ENCODE assay signal across 8 cellular contexts in genomic region chr16:70395345-70395901, GRCh38. TPM values are rescaled to one million over a fixed set of nuclear protein-coding genes. Genes with fewer than 3 reads are reported as not detected.
DNase-seq lines count a peak whose midpoint lies in the region; ATAC-seq and FAIRE-seq lines count a peak whose summit lies in the region.

No MANE protein-coding gene starts in this region.

- H3K4me1 ChIP-seq in small intestine (ENCODE audit: control insufficient read depth in 2 of 2, insufficient read depth in 1 of 2, low read depth in 1 of 2, low read length in 1 of 2), result no peaks in the 10 kb centered on the region

- 25 to 53% (median 36%) methylated on average over 8 of the region's 8 CpGs for WGBS in small intestine, 3 donors

- ATAC-seq in left ventricle myocardium superior, result peak; percentile 83

- peak overlapping the region in 1 of 2 donors; percentile 51 for H3K27ac ChIP-seq in small intestine (ENCODE audit: low read depth in 1 of 2, low read length in 1 of 2)

- H3K4me3 ChIP-seq in H7 (ENCODE audit: insufficient read depth, low read depth, low read length), result no peak overlapping the region
- H3K4me3 ChIP-seq in small intestine (ENCODE audit: low read depth in 1 of 2, low read length in 2 of 2), result no peak overlapping the region

- H3K9me3 ChIP-seq in small intestine (ENCODE audit: control insufficient read depth, low read depth), result no peaks in the 10 kb centered on the region

- H3K36me3 ChIP-seq in H7 (replicated peaks; ENCODE audit: control insufficient read depth, insufficient read depth, low read length) (peaks cover 29% of the 10 kb centered on the region), small intestine (ENCODE audit: control insufficient read depth in 2 of 2, insufficient read depth in 2 of 2, low read length in 2 of 2) (no peaks in the 10 kb centered on the region)

- H3K27me3 ChIP-seq in H7 (ENCODE audit: control insufficient read depth, insufficient read depth, low read length) (no peaks in the 10 kb centered on the region), small intestine (ENCODE audit: control insufficient read depth in 2 of 2, insufficient read depth in 2 of 2, low read length in 2 of 2) (no peaks in the 10 kb centered on the region)

- DNase-seq in COLO668 (lab: John Stamatoyannopoulos, UW; ENCODE audit: unreplicated experiment) (peak; percentile 65), H7 (peak; percentile 96), SK-MEL-5 (ENCODE audit: low read depth, low spot score) (peak; percentile 70), left ventricle myocardium superior (peak; percentile 80), small intestine (peak; percentile 88), NCI-H526 treated with DMSO at 0.1 percent for 48 hours (lab: John Stamatoyannopoulos, UW) (no peak), superior temporal gyrus (ENCODE audit: extremely low spot score) (no peak)
- peak; percentile 64 for DNase-seq in activated naive CD4-positive, alpha-beta T cell treated with anti-CD3 and anti-CD28 coated beads, Interleukin-2, amount 50 U/mL, for 16 hours

- FAIRE-seq in small intestine (lab: Jason Lieb, UNC), result no peak

- in situ Hi-C loops in SK-MEL-5 (cut with HindIII; ENCODE audit: low pct_unique_long_range_greater_than_20kb, low sequenced_read_pairs), result no loop called here

- intact Hi-C loops in left ventricle myocardium superior (cut with micrococcal nuclease), result loop anchor here (10.0 kb wide), 1 partner anchor 49 kb away; no protein-coding TSS in a partner anchor

RNA-seq across cellular contexts. Expression of gene ST3GAL2, which starts 43.5 kb away (rescaled TPM):
- 62.7 and 64.1 TPM in 2 replicates for total RNA-seq in H7 (2014; rRNA removed; shearing (Covaris generic))
- 13.7 and 18.5 TPM in 2 replicates for total RNA-seq in SK-MEL-5 (2014; rRNA removed; shearing (Covaris generic))
- 30.4 and 30.5 TPM in 2 replicates for polyA plus RNA-seq in SK-MEL-5 (2015; cell fraction: cytosol; rRNA removed)
- polyA plus RNA-seq in SK-MEL-5 (2015; cell fraction: nucleus; rRNA removed), result 8.6 and 9.6 TPM in 2 replicates
- 19.0 TPM for total RNA-seq in left ventricle myocardium superior
- 1 to 10 TPM; 5.6 to 9.1 (median 7.6) TPM for polyA plus RNA-seq in small intestine

RNA-seq across cellular contexts. Expression of gene DDX19A, which starts 48.7 kb away (rescaled TPM):
- 55.3 and 56.2 TPM in 2 replicates for total RNA-seq in H7 (2014; rRNA removed; shearing (Covaris generic))
- total RNA-seq in SK-MEL-5 (2014; rRNA removed; shearing (Covaris generic)), result 51.5 and 59.3 TPM in 2 replicates
- polyA plus RNA-seq in SK-MEL-5 (2015; cell fraction: cytosol; rRNA removed), result 45.8 and 51.5 TPM in 2 replicates
- polyA plus RNA-seq in SK-MEL-5 (2015; cell fraction: nucleus; rRNA removed), result 23.3 and 36.0 TPM in 2 replicates
- total RNA-seq in left ventricle myocardium superior, result 25.2 TPM
- 10 to 100 TPM; 11.0 to 24.0 (median 12.7) TPM for polyA plus RNA-seq in small intestine

RNA-seq across cellular contexts. Expression of gene FCSK, which starts 59.0 kb away (rescaled TPM):
- total RNA-seq in H7 (2014; rRNA removed; shearing (Covaris generic)), result 11.2 and 13.7 TPM in 2 replicates
- 8.4 and 10.5 TPM in 2 replicates for total RNA-seq in SK-MEL-5 (2014; rRNA removed; shearing (Covaris generic))
- 8.9 and 9.6 TPM in 2 replicates for polyA plus RNA-seq in SK-MEL-5 (2015; cell fraction: cytosol; rRNA removed)
- polyA plus RNA-seq in SK-MEL-5 (2015; cell fraction: nucleus; rRNA removed), result 53.8 and 63.2 TPM in 2 replicates
- 8.2 TPM for total RNA-seq in left ventricle myocardium superior
- 10 to 100 TPM; 19.6 to 26.8 (median 21.9) TPM for polyA plus RNA-seq in small intestine

Comparison
In these comparisons a context has a peak if more than half of its experiments do, and no peak if none do; other contexts are left out.
1. DNase-seq: peak in COLO668 (single experiment), H7 (single experiment), SK-MEL-5 (single experiment), activated naive CD4-positive, alpha-beta T cell treated with anti-CD3 and anti-CD28 coated beads, Interleukin-2, amount 50 U/mL, for 16 hours (single experiment), left ventricle myocardium superior (single experiment) and small intestine (single experiment); none in NCI-H526 treated with DMSO at 0.1 percent for 48 hours (single experiment) and superior temporal gyrus (single experiment).